ENCODE assay signal across 8 cellular contexts in genomic region chr16:67480833-67481560, GRCh38. TPM values are rescaled to one million over a fixed set of nuclear protein-coding genes. Genes with fewer than 3 reads are reported as not detected.
A peak's percentile ranks its signal among the peaks of the same experiment; 100 is the strongest.
DNase-seq lines count a peak whose midpoint lies in the region; ATAC-seq and TF ChIP-seq lines count a peak whose summit lies in the region.

Gene ATP6V0D1, minus strand, starts transcription at chr16:67481157. Its CDS starts 71 bp downstream, at chr16:67481086.

- intact Hi-C loops in T-helper 1 cell treated with Interleukin-12 subunit alpha and Interleukin-12 subunit beta and Interleukin-4 antibody, amounts not matched to agents 30 ng/mL and 1 ng/mL, for 36 hours (cut with micrococcal nuclease) = loop anchor here (1.0 to 5.0 kb wide), 12 partner anchors 13 to 369 kb away; partner anchors contain the start of genes ACD, CTCF, GFOD2 and PARD6A
- intact Hi-C loops in left cardiac atrium (cut with DNase I) = no loop called here

- H3K36me3 Mint-ChIP-seq in progenitor cell of endocrine pancreas (ENCODE audit: insufficient read depth) = no peaks in the 10 kb centered on the region

- peak within 1 kb of the TSS; percentile 100 for H3K4me3 Mint-ChIP-seq in progenitor cell of endocrine pancreas (ENCODE audit: low read depth)

- peak; percentile 87 for TF ChIP-seq CTCF in GM13977 (IDR thresholded peaks at IDR 0.05; ENCODE audit: extremely low read depth, insufficient read depth, missing control alignments)
- TF ChIP-seq CTCF in progenitor cell of endocrine pancreas (IDR thresholded peaks at IDR 0.05; ENCODE audit: unreplicated experiment) = peak; percentile 95

- in situ Hi-C loops in GM13977 (cut with MboI; ENCODE audit: low pct_unique_long_range_greater_than_20kb, low sequenced_read_pairs, unreplicated experiment) = no loop called here

- no peaks in the 10 kb centered on the region for H3K9me3 Mint-ChIP-seq in progenitor cell of endocrine pancreas (ENCODE audit: low read depth)

- peaks cover 24% of the 10 kb centered on the region for H3K4me1 Mint-ChIP-seq in progenitor cell of endocrine pancreas (ENCODE audit: low read depth)

- peak; percentile 88 for ATAC-seq in HG02884 (IDR thresholded peaks at IDR 0.05; ENCODE audit: unreplicated experiment)
- ATAC-seq in left cardiac atrium = peak; percentile 96 to 97

- peak; percentile 97 for DNase-seq in GM13977 (ENCODE audit: low spot score)
- DNase-seq in NCI-H146 treated with DMSO at 0.1 percent for 48 hours (lab: John Stamatoyannopoulos, UW; ENCODE audit: unreplicated experiment) = peak; percentile 83
- peak; percentile 85 for DNase-seq in amniotic stem cell (lab: John Stamatoyannopoulos, UW)
- peak; percentile 99 for DNase-seq in left cardiac atrium
- DNase-seq in progenitor cell of endocrine pancreas (ENCODE audit: low spot score, unreplicated experiment) = peak; percentile 99
- peak; percentile 100 for DNase-seq in ureter (ENCODE audit: low spot score)

- H3K27me3 Mint-ChIP-seq in progenitor cell of endocrine pancreas = no peaks in the 10 kb centered on the region

- peak within 1 kb of the TSS; percentile 100 for H3K27ac Mint-ChIP-seq in progenitor cell of endocrine pancreas

RNA-seq across cellular contexts. Expression of gene ATP6V0D1, which starts in this region (rescaled TPM):
- 69.7 and 70.7 TPM in 2 replicates for total RNA-seq in T-helper 1 cell treated with Interleukin-12 subunit alpha and Interleukin-12 subunit beta and Interleukin-4 antibody, amounts not matched to agents 30 ng/mL and 1 ng/mL, for 36 hours
- total RNA-seq in left cardiac atrium (10 to 100 TPM; 66.9 to 71.3 TPM), progenitor cell of endocrine pancreas (65.3 and 67.5 TPM in 2 replicates), ureter (89.2 TPM)

Comparison
In these comparisons a context has a peak if more than half of its experiments do, and no peak if none do; other contexts are left out.
1. Peak in every context shown above with its lines: DNase-seq and ATAC-seq.